Comparison of ENCODE assay signal across 1 cellular context in genomic region chrX:152399395-152399794, GRCh38.
TF ChIP-seq lines count a peak whose summit lies in the region.

No MANE protein-coding gene starts in this region.

TF ChIP-seq in GM12878, 131 proteins besides CTCF, POLR2A, EP300 and RAD21 (continued from another document):
- no peak for TF ChIP-seq E2F8 (IDR thresholded peaks at IDR 0.05; ENCODE audit: low read depth, partially characterized antibody)
- TF ChIP-seq NR2C1 (IDR thresholded peaks at IDR 0.05): no peak
